ENCODE assay signal across 8 cellular contexts in the genomic region with DNA sequence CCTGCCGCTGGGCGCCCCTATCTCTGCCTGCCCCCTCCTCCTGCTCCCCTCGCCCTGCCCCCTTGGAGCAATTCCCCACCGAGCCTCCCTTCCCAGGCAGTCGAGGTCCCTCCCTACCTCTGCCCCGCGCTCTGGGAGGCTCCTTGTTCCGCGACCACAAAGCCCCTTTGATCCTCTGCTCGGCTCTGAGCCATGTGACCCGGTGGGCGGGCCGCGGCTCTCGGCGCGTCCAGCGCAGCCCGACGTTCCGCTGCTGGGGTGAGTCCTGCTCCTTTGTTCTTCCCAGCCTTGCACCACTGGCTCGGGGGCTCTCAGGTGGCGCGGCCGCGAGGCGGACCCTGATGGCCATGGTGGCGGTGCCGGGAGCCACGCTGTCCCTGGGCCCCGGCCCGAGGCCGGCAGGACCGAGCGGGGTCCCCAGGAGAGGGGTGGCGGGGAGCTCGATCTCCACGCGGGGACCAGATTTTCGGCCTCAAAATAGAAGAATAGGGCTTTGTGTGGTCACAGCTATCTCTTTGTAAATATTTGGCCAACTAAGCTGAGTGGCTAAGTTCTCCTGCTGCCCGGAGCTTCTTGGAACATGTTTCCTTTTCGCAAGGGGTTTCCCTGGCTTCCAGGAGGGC.
DNase-seq lines count a peak whose midpoint lies in the region; ATAC-seq and TF ChIP-seq lines count a peak whose summit lies in the region.

No MANE protein-coding gene starts in this region.

- ATAC-seq in DND-41 (ENCODE audit: insufficient read depth, low read depth) = peak; percentile 69

- TF ChIP-seq CTCF in DND-41 (IDR thresholded peaks at IDR 0.05; ENCODE audit: borderline replicate concordance, extremely low read depth, low read length, poor library complexity, severe bottlenecking) (no peak), SU-DHL-6 (IDR thresholded peaks at IDR 0.05; ENCODE audit: insufficient read depth, low read length, poor library complexity, severe bottlenecking) (no peak), retinal pigment epithelial cell (conservative IDR thresholded peaks at IDR 0.05; ENCODE audit: low read depth, low read length) (no peak)

- H3K27ac ChIP-seq in DND-41 (ENCODE audit: low read length) (peak overlapping the region; percentile 85), HUES48 (ENCODE audit: low read depth, low read length) (peak overlapping the region; percentile 98), SU-DHL-6 (ENCODE audit: low read depth, low read length) (peak overlapping the region; percentile 100)

- H3K9me2 ChIP-seq in SU-DHL-6 (replicated peaks; ENCODE audit: insufficient read depth, low read length) = no peaks in the 10 kb centered on the region

- peaks cover 67% of the 10 kb centered on the region for H3F3A ChIP-seq in SU-DHL-6 (ENCODE audit: insufficient read depth)

- H3K4me1 ChIP-seq in DND-41 (ENCODE audit: insufficient read depth, low read length) (peaks cover 81% of the 10 kb centered on the region), HUES48 (ENCODE audit: control insufficient read depth, insufficient read depth, low read length) (peaks cover 38% of the 10 kb centered on the region)

- H3K27me3 ChIP-seq in DND-41 (ENCODE audit: insufficient read depth, low read length, poor library complexity) (no peaks in the 10 kb centered on the region), HUES48 (ENCODE audit: control insufficient read depth, insufficient read depth, low read length) (no peaks in the 10 kb centered on the region), SU-DHL-6 (ENCODE audit: low read length) (no peaks in the 10 kb centered on the region)

- H3K4me3 ChIP-seq in DND-41 (ENCODE audit: low read depth in 1 of 2, low read length in 2 of 2) = peak overlapping the region; percentile 68 to 92
- H3K4me3 ChIP-seq in HUES48 (ENCODE audit: low read depth, low read length) = peak overlapping the region; percentile 83
- H3K4me3 ChIP-seq in SU-DHL-6 (ENCODE audit: insufficient read depth, low read length, poor library complexity, severe bottlenecking) = peak overlapping the region; percentile 67
- H3K4me3 ChIP-seq in iPS-11a (ENCODE audit: low read depth, low read length) = peak overlapping the region; percentile 55
- peak overlapping the region; percentile 57 for H3K4me3 ChIP-seq in retinal pigment epithelial cell (ENCODE audit: low read length)

- in situ Hi-C loops in ACHN (cut with HindIII; ENCODE audit: low pct_ligation_motif_present, low pct_unique_long_range_greater_than_20kb, low sequenced_read_pairs) = no loop called here

- H3K9me3 ChIP-seq in DND-41 (ENCODE audit: insufficient read depth, low read length, severe bottlenecking) (no peaks in the 10 kb centered on the region), HUES48 (ENCODE audit: control insufficient read depth, insufficient read depth, low read length) (no peaks in the 10 kb centered on the region), SU-DHL-6 (ENCODE audit: insufficient read depth, low read length) (no peaks in the 10 kb centered on the region)

- H3K36me3 ChIP-seq in DND-41 (ENCODE audit: insufficient read depth, low read length) (peaks cover 72% of the 10 kb centered on the region), HUES48 (ENCODE audit: control insufficient read depth, insufficient read depth, low read length) (no peaks in the 10 kb centered on the region), SU-DHL-6 (ENCODE audit: low read length) (no peaks in the 10 kb centered on the region)

- H4K20me1 ChIP-seq in DND-41 (ENCODE audit: insufficient read depth, low read length) (peaks cover 37% of the 10 kb centered on the region), SU-DHL-6 (ENCODE audit: low read depth, low read length) (no peaks in the 10 kb centered on the region)

- H3K9ac ChIP-seq in DND-41 (ENCODE audit: low read depth, low read length) (peak overlapping the region; percentile 97), HUES48 (ENCODE audit: low read depth, low read length) (peak overlapping the region; percentile 83), SU-DHL-6 (ENCODE audit: low read length) (peak overlapping the region; percentile 98)

- DNase-seq in DND-41 (peak; percentile 92), astrocyte of the hippocampus (ENCODE audit: low read depth, low spot score) (peak; percentile 94), retinal pigment epithelial cell (ENCODE audit: low read depth) (no peak), ACHN (no peak), NOMO-1 treated with dmso at 0.1 percent for 144 hours (lab: John Stamatoyannopoulos, UW; ENCODE audit: unreplicated experiment) (no peak)

- H2AFZ ChIP-seq in DND-41 (ENCODE audit: low read depth, low read length) = no peak overlapping the region
- H2AFZ ChIP-seq in SU-DHL-6 (ENCODE audit: low read depth, low read length, severe bottlenecking) = no peak overlapping the region

- H3K4me2 ChIP-seq in DND-41 (ENCODE audit: insufficient read depth, low read length) (peak overlapping the region; percentile 66), SU-DHL-6 (ENCODE audit: low read depth, low read length, poor library complexity, severe bottlenecking) (peak overlapping the region; percentile 99)

- peaks cover 100% of the 10 kb centered on the region for H3K79me2 ChIP-seq in DND-41 (ENCODE audit: insufficient read depth, low read length)
- H3K79me2 ChIP-seq in SU-DHL-6 (ENCODE audit: insufficient read depth, low read length) = peaks cover 75% of the 10 kb centered on the region

Comparison
In these comparisons a context has a peak if more than half of its experiments do, and no peak if none do; other contexts are left out.
1. DNase-seq: peak in DND-41 (single experiment) and astrocyte of the hippocampus (single experiment); none in retinal pigment epithelial cell (single experiment), ACHN (single experiment) and NOMO-1 treated with dmso at 0.1 percent for 144 hours (single experiment).
2. Peak in every context shown above with its lines, with median percentiles within 50 percentile points of each other: H3K27ac ChIP-seq, H3K4me3 ChIP-seq and H3K9ac ChIP-seq.